ENCODE assay signal across 3 cellular contexts in genomic region chr7:152236306-152236705, GRCh38.
DNase-seq lines count a peak whose midpoint lies in the region; TF ChIP-seq lines count a peak whose summit lies in the region.
"Not testable (repeated sequence)": the region's sequence is repeated elsewhere in the genome, so short reads cannot be mapped to it uniquely, and the experiment has no call there.

No MANE protein-coding gene starts in this region.

- TF ChIP-seq POLR2A in adrenal gland (IDR thresholded peaks at IDR 0.05); testis (IDR thresholded peaks at IDR 0.05): not testable (repeated sequence)

- intact Hi-C loops in adrenal gland (cut with DNase I); testis (cut with DNase I; ENCODE audit: low total_unique reads): not testable (repeated sequence)

- H3K36me3 Mint-ChIP-seq in mesothelial cell of epicardium, result peaks cover 21% of the 10 kb centered on the region

- H3K27me3 Mint-ChIP-seq in mesothelial cell of epicardium (ENCODE audit: low read depth), result not testable (repeated sequence)

- DNase-seq in adrenal gland (peak in 6 of 7 donors; percentile 25 to 69 (median 60)), testis (peak; percentile 60)
- not testable (repeated sequence) for DNase-seq in mesothelial cell of epicardium (ENCODE audit: low spot score in 2 of 2, unreplicated experiment in 2 of 2)

- not testable (repeated sequence) for H3K27me3 ChIP-seq in adrenal gland, testis

- TF ChIP-seq CTCF in adrenal gland (IDR thresholded peaks at IDR 0.05); mesothelial cell of epicardium (IDR thresholded peaks at IDR 0.05; ENCODE audit: unreplicated experiment); testis (IDR thresholded peaks at IDR 0.05): not testable (repeated sequence)

- WGBS in adrenal gland, 4 donors, result 48 to 65% (median 51%) methylated on average over 5 of the region's 5 CpGs
- 51 to 63% methylated on average over 5 of the region's 5 CpGs for WGBS in testis, 2 donors

- peak overlapping the region in 1 of 5 donors; percentile 23 for H3K27ac ChIP-seq in adrenal gland
- H3K27ac ChIP-seq in testis, result peak overlapping the region in 1 of 2 donors; percentile 53

- H3K4me3 ChIP-seq in adrenal gland, testis: not testable (repeated sequence)

- peak overlapping the region; percentile 47 for H3K27ac Mint-ChIP-seq in mesothelial cell of epicardium

- not testable (repeated sequence) for H3K4me3 Mint-ChIP-seq in mesothelial cell of epicardium

- H3K4me1 Mint-ChIP-seq in mesothelial cell of epicardium, result peaks cover 16% of the 10 kb centered on the region

- H3K4me1 ChIP-seq in adrenal gland (replicated peaks in 1 of 2), result peaks cover 6 to 17% of the 10 kb centered on the region in 2 donors
- H3K4me1 ChIP-seq in testis, result peaks cover 10% of the 10 kb centered on the region

- H3K36me3 ChIP-seq in adrenal gland (replicated peaks in 1 of 2), result peaks cover 0 to 11% of the 10 kb centered on the region in 2 donors
- H3K36me3 ChIP-seq in testis (ENCODE audit: low read depth, missing control alignments), result not testable (repeated sequence)

- not testable (repeated sequence) for H3K9me3 Mint-ChIP-seq in mesothelial cell of epicardium

- H3K9me3 ChIP-seq in adrenal gland (replicated peaks in 1 of 3); testis: not testable (repeated sequence)
